In genomic region chr3:143850877-143851276, GRCh38 we compare ENCODE assay signal across 1 cellular context.
TF ChIP-seq lines count a peak whose summit lies in the region.

No MANE protein-coding gene starts in this region.

TF ChIP-seq in GM12878, 131 proteins besides CTCF, POLR2A, EP300 and RAD21 (continued from another document):
- TF ChIP-seq BCLAF1 (IDR thresholded peaks at IDR 0.05) (no peak), ATF2 (IDR thresholded peaks at IDR 0.05; ENCODE audit: low read length) (peak; percentile 48), IKZF1 (conservative IDR thresholded peaks at IDR 0.05) (peak; percentile 55), NR2C1 (IDR thresholded peaks at IDR 0.05) (no peak), MYC (IDR thresholded peaks at IDR 0.05; ENCODE audit: insufficient read depth, insufficient read length, insufficient replicate concordance, low read length, severe bottlenecking) (no peak), RELA (IDR thresholded peaks at IDR 0.05; ENCODE audit: borderline replicate concordance, partially characterized antibody) (peak; percentile 19), RELB (IDR thresholded peaks at IDR 0.05; ENCODE audit: low read depth) (peak; percentile 28; the same call in 1 of the 2 replicates), KDM1A (IDR thresholded peaks at IDR 0.05; ENCODE audit: borderline replicate concordance) (no peak), FOXM1 (IDR thresholded peaks at IDR 0.05; ENCODE audit: low read depth, low read length) (no peak), ASH2L (IDR thresholded peaks at IDR 0.05; ENCODE audit: borderline replicate concordance, low read depth) (no peak), CBX3 (IDR thresholded peaks at IDR 0.05; ENCODE audit: borderline replicate concordance, low read depth) (no peak), SREBF2 (IDR thresholded peaks at IDR 0.05; ENCODE audit: low read length) (no peak), E2F8 (IDR thresholded peaks at IDR 0.05; ENCODE audit: low read depth, partially characterized antibody) (no peak), TBL1XR1 (IDR thresholded peaks at IDR 0.05; ENCODE audit: low read depth, low read length) (no peak), NKRF (conservative IDR thresholded peaks at IDR 0.05) (no peak), IRF3 (IDR thresholded peaks at IDR 0.05) (no peak), USF1 (IDR thresholded peaks at IDR 0.05; ENCODE audit: borderline replicate concordance, extremely low read length, insufficient read depth, low read depth, low read length) (no peak), JUNB (IDR thresholded peaks at IDR 0.05) (0 out of 2 replicates have a peak, but pooled peaks have one; percentile 26), TCF12 (IDR thresholded peaks at IDR 0.05; ENCODE audit: low read depth, low read length) (no peak)
